9 cellular contexts compared by ENCODE assay signal in genomic region chr10:38038107-38038931, GRCh38. TPM values are rescaled to one million over a fixed set of nuclear protein-coding genes. Genes with fewer than 3 reads are reported as not detected.
A peak's percentile ranks its signal among the peaks of the same experiment; 100 is the strongest.
DNase-seq lines count a peak whose midpoint lies in the region; ATAC-seq and TF ChIP-seq lines count a peak whose summit lies in the region.
"Had no signal": no experiment of that assay in that cellular context is flagged by ENCODE, and none has a peak within 500 bp of the region (broad histone marks: within the 10 kb centered on the region; RNA-seq: fewer than 3 reads in every experiment).

No MANE protein-coding gene starts in this region.

- H3K27ac ChIP-seq in SK-N-SH (ENCODE audit: low read depth in 2 of 2, low read length in 1 of 2): no peak overlapping the region
- H3K27ac ChIP-seq in OCI-LY1 (ENCODE audit: low read depth, low read length, poor library complexity, severe bottlenecking): peak overlapping the region; percentile 40
- peak overlapping the region; percentile 55 for H3K27ac ChIP-seq in naive thymus-derived CD4-positive, alpha-beta T cell (ENCODE audit: low read depth, low read length)
- no peak overlapping the region for H3K27ac ChIP-seq in right cardiac atrium (ENCODE audit: low read length)

- ATAC-seq in SK-N-SH treated with all-trans-retinoic acid at 6 μM for 48 hours: no peak
- peak; percentile 89 for ATAC-seq in HG02610 (IDR thresholded peaks at IDR 0.05; ENCODE audit: unreplicated experiment)
- ATAC-seq in naive thymus-derived CD4-positive, alpha-beta T cell: peak; percentile 72
- no peak for ATAC-seq in right cardiac atrium

- H3K27ac Mint-ChIP-seq in naive thymus-derived CD4-positive, alpha-beta T cell: peak overlapping the region; percentile 0 to 97 (median 80)

- POLR2A ChIA-PET in SK-N-SH (lab: Yijun Ruan, JAX): no interaction called here
- POLR2A ChIA-PET in naive thymus-derived CD4-positive, alpha-beta T cell (lab: Charles Lee): no interaction called here

- no peak for TF ChIP-seq CTCF in SK-N-SH (IDR thresholded peaks at IDR 0.05)
- no peak for TF ChIP-seq CTCF in OCI-LY1 (IDR thresholded peaks at IDR 0.05; ENCODE audit: low read length)

- 97% methylated on average over 7 of the region's 7 CpGs for WGBS in SK-N-SH (ENCODE audit: low lambda C conversion rate)
- WGBS in right cardiac atrium: 92% methylated on average over 7 of the region's 7 CpGs

- 0 out of 2 replicates have a peak overlapping the region, but pooled peaks have one; percentile 6 for H3K4me2 ChIP-seq in SK-N-SH
- peak overlapping the region; percentile 28 for H3K4me2 ChIP-seq in OCI-LY1 (ENCODE audit: low read length)

- H3K27me3 ChIP-seq in SK-N-SH (ENCODE audit: insufficient read depth) (no peaks in the 10 kb centered on the region), OCI-LY1 (ENCODE audit: insufficient read depth, low read length) (no peaks in the 10 kb centered on the region), right cardiac atrium (ENCODE audit: control insufficient read depth, insufficient read depth) (no peaks in the 10 kb centered on the region)
- no peaks in the 10 kb centered on the region for H3K27me3 ChIP-seq in naive thymus-derived CD4-positive, alpha-beta T cell (ENCODE audit: control insufficient read depth in 2 of 2, insufficient read depth in 2 of 2, low read length in 2 of 2)

- no peaks in the 10 kb centered on the region for H3K27me3 Mint-ChIP-seq in naive thymus-derived CD4-positive, alpha-beta T cell

- no peak for DNase-seq in SK-N-SH
- DNase-seq in naive thymus-derived CD4-positive, alpha-beta T cell: peak in 3 of 9 donors; percentile 5 to 27 (median 13)
- no peak for DNase-seq in NCI-H526 treated with DMSO at 0.1 percent for 48 hours (lab: John Stamatoyannopoulos, UW)
- DNase-seq in right cardiac atrium: no peak
- DNase-seq in stimulated activated CD4-positive, alpha-beta T cell treated with anti-CD3 and anti-CD28 coated beads, Interleukin-12 subunit alpha, Interleukin-12 subunit beta, amount 100 ng/mL, for 4 hours: no peak
- DNase-seq: 8988T had no signal

- peak overlapping the region in 9 of 10 donors; percentile 32 to 86 (median 78) for H3K4me3 Mint-ChIP-seq in naive thymus-derived CD4-positive, alpha-beta T cell

- no peaks in the 10 kb centered on the region for H3F3A ChIP-seq in SK-N-SH (replicated peaks; ENCODE audit: insufficient read depth)
- H3F3A ChIP-seq in OCI-LY1 (ENCODE audit: insufficient read depth, low read length): no peaks in the 10 kb centered on the region

- peaks cover 0 to 56% (median 13%) of the 10 kb centered on the region in 11 donors for H3K9me3 Mint-ChIP-seq in naive thymus-derived CD4-positive, alpha-beta T cell

- peaks cover 21 to 55% (median 47%) of the 10 kb centered on the region in 7 donors for H3K4me1 Mint-ChIP-seq in naive thymus-derived CD4-positive, alpha-beta T cell

- H3K9me3 ChIP-seq in SK-N-SH (no peaks in the 10 kb centered on the region), OCI-LY1 (ENCODE audit: low read length) (no peaks in the 10 kb centered on the region), right cardiac atrium (ENCODE audit: control insufficient read depth, low read length) (no peaks in the 10 kb centered on the region)
- H3K9me3 ChIP-seq in naive thymus-derived CD4-positive, alpha-beta T cell (ENCODE audit: control insufficient read depth in 2 of 3, low read length in 3 of 3): no peaks in the 10 kb centered on the region

- no peak overlapping the region for H2AFZ ChIP-seq in SK-N-SH (ENCODE audit: low read depth)
- no peak overlapping the region for H2AFZ ChIP-seq in OCI-LY1 (ENCODE audit: low read length)

- no peak for TF ChIP-seq RAD21 in SK-N-SH (IDR thresholded peaks at IDR 0.05; ENCODE audit: low read length)

- no peaks in the 10 kb centered on the region for H3K9me2 ChIP-seq in SK-N-SH
- H3K9me2 ChIP-seq in OCI-LY1 (ENCODE audit: low read depth, low read length): no peaks in the 10 kb centered on the region

- intact Hi-C loops in naive thymus-derived CD4-positive, alpha-beta T cell (cut with micrococcal nuclease): loop anchor here in 1 of 2 donors (1.0 kb wide), 1 partner anchor 55 kb away; no protein-coding TSS in a partner anchor
- intact Hi-C loops in right cardiac atrium (cut with DNase I): no loop called here

- peaks cover 5 to 85% (median 74%) of the 10 kb centered on the region in 5 donors for H3K36me3 Mint-ChIP-seq in naive thymus-derived CD4-positive, alpha-beta T cell

- H3K4me3 ChIP-seq in SK-N-SH (ENCODE audit: low read depth in 2 of 2, low read length in 1 of 2) (peak overlapping the region in 1 of 2 experiments; percentile 31; a peak in 2 of 4 replicates), OCI-LY1 (ENCODE audit: low read depth, low read length, poor library complexity, severe bottlenecking) (peak overlapping the region; percentile 42), right cardiac atrium (ENCODE audit: low read length) (no peak overlapping the region)
- peak overlapping the region; percentile 17 for H3K4me3 ChIP-seq in naive thymus-derived CD4-positive, alpha-beta T cell (ENCODE audit: low read length)

- CTCF ChIA-PET in SK-N-SH (lab: Yijun Ruan, JAX): no interaction called here
- CTCF ChIA-PET in naive thymus-derived CD4-positive, alpha-beta T cell (lab: Charles Lee): no interaction called here

- no peak for TF ChIP-seq EP300 in SK-N-SH (IDR thresholded peaks at IDR 0.05; ENCODE audit: borderline replicate concordance in 1 of 2, low read depth in 1 of 2, low read length in 1 of 2)

- H3K4me1 ChIP-seq in SK-N-SH (ENCODE audit: control insufficient read depth in 1 of 2, insufficient read depth in 2 of 2, low read depth in 1 of 2, low read length in 1 of 2) (no peaks in the 10 kb centered on the region), OCI-LY1 (ENCODE audit: insufficient read depth, low read length, severe bottlenecking) (peaks cover 11% of the 10 kb centered on the region), right cardiac atrium (ENCODE audit: control insufficient read depth, insufficient read depth, low read length) (no peaks in the 10 kb centered on the region)
- H3K4me1 ChIP-seq in naive thymus-derived CD4-positive, alpha-beta T cell (ENCODE audit: control insufficient read depth in 2 of 2, insufficient read depth in 2 of 2, low read length in 2 of 2): no peaks in the 10 kb centered on the region

- H4K20me1 ChIP-seq in SK-N-SH (ENCODE audit: insufficient read depth) (no peaks in the 10 kb centered on the region), OCI-LY1 (ENCODE audit: insufficient read depth, low read length) (no peaks in the 10 kb centered on the region)

- H3K79me2 ChIP-seq in SK-N-SH (ENCODE audit: insufficient read depth) (no peaks in the 10 kb centered on the region; the same call in 1 of the 2 replicates), OCI-LY1 (ENCODE audit: insufficient read depth, low read length) (no peaks in the 10 kb centered on the region)

- no peak overlapping the region for H3K9ac ChIP-seq in SK-N-SH
- no peak overlapping the region for H3K9ac ChIP-seq in OCI-LY1 (ENCODE audit: low read length)

- H3K36me3 ChIP-seq in SK-N-SH (replicated peaks in 1 of 2; ENCODE audit: control insufficient read depth in 1 of 2, insufficient read depth in 2 of 2, low read length in 1 of 2) (peaks cover 10 to 56% of the 10 kb centered on the region in 2 experiments), OCI-LY1 (ENCODE audit: insufficient read depth, low read length) (peaks cover 78% of the 10 kb centered on the region)
- peaks cover 0 to 29% (median 0%) of the 10 kb centered on the region in 3 experiments for H3K36me3 ChIP-seq in naive thymus-derived CD4-positive, alpha-beta T cell (ENCODE audit: control insufficient read depth in 2 of 3, insufficient read depth in 3 of 3, low read length in 3 of 3)

TF ChIP-seq in SK-N-SH treated with all-trans-retinoic acid at 6 μM for 48 hours, 23 proteins besides CTCF, POLR2A, EP300 and RAD21 (continues in another document):
- TF ChIP-seq BACH2 (CRISPR knock-in tag; IDR thresholded peaks at IDR 0.05; ENCODE audit: borderline replicate concordance) (no peak), ISL1 (CRISPR knock-in tag; IDR thresholded peaks at IDR 0.05) (no peak), TSHZ2 (CRISPR knock-in tag; IDR thresholded peaks at IDR 0.05) (no peak), ARNTL (CRISPR knock-in tag; IDR thresholded peaks at IDR 0.05; ENCODE audit: borderline replicate concordance, low read depth) (no peak)

RNA-seq across cellular contexts. Expression of gene ZNF33A, which starts 27.8 kb away (rescaled TPM):
- polyA plus RNA-seq in SK-N-SH (2012; rRNA removed) (5.7 and 7.5 TPM in 2 replicates), right cardiac atrium (9.5 TPM)
- polyA plus RNA-seq in SK-N-SH (2012; cell fraction: cytosol; rRNA removed): 6.7 and 7.4 TPM in 2 replicates
- polyA plus RNA-seq in SK-N-SH (2012; cell fraction: nucleus; rRNA removed): 6.8 and 13.6 TPM in 2 replicates
- 10 to 100 TPM; 36.5 to 74.2 (median 46.3) TPM for total RNA-seq in naive thymus-derived CD4-positive, alpha-beta T cell
- polyA plus RNA-seq in naive thymus-derived CD4-positive, alpha-beta T cell: 10 to 100 TPM; 14.6 to 21.3 TPM
- total RNA-seq in right cardiac atrium: 10 to 100 TPM; 17.6 to 26.5 (median 25.2) TPM

RNA-seq across cellular contexts. Expression of gene ZNF37A, which starts 55.8 kb away (rescaled TPM):
- polyA plus RNA-seq in SK-N-SH (2012; rRNA removed) (5.4 and 6.6 TPM in 2 replicates), right cardiac atrium (5.5 TPM)
- polyA plus RNA-seq in SK-N-SH (2012; cell fraction: cytosol; rRNA removed): 4.6 and 6.8 TPM in 2 replicates
- polyA plus RNA-seq in SK-N-SH (2012; cell fraction: nucleus; rRNA removed): 8.5 and 17.0 TPM in 2 replicates
- total RNA-seq in naive thymus-derived CD4-positive, alpha-beta T cell: 10 to 100 TPM; 14.2 to 29.8 (median 26.9) TPM
- 1 to 10 TPM; 4.8 to 5.2 TPM for polyA plus RNA-seq in naive thymus-derived CD4-positive, alpha-beta T cell
- total RNA-seq in right cardiac atrium: 10 to 100 TPM; 10.3 to 12.8 (median 11.8) TPM

Comparison
In these comparisons a context has a peak if more than half of its experiments do, and no peak if none do; other contexts are left out.
1. H3K27ac ChIP-seq: peak in OCI-LY1 (single experiment) and naive thymus-derived CD4-positive, alpha-beta T cell (single experiment); none in SK-N-SH (0 of 2) and right cardiac atrium (single experiment).
2. ATAC-seq: peak in HG02610 (single experiment) and naive thymus-derived CD4-positive, alpha-beta T cell (single experiment); none in SK-N-SH treated with all-trans-retinoic acid at 6 μM for 48 hours (single experiment) and right cardiac atrium (0 of 2).